8 cellular contexts compared by ENCODE assay signal in genomic region chr5:134845335-134845851, GRCh38. TPM values are rescaled to one million over a fixed set of nuclear protein-coding genes. Genes with fewer than 3 reads are reported as not detected.
A peak's percentile ranks its signal among the peaks of the same experiment; 100 is the strongest.
DNase-seq lines count a peak whose midpoint lies in the region; ATAC-seq and TF ChIP-seq lines count a peak whose summit lies in the region.

No MANE protein-coding gene starts in this region.

- peaks cover 33% of the 10 kb centered on the region for H3K36me3 ChIP-seq in BLaER1
- H3K36me3 ChIP-seq in Karpas-422 (ENCODE audit: insufficient read depth, low read length): peaks cover 15% of the 10 kb centered on the region; the same call in 1 of the 2 replicates

- H3K27ac ChIP-seq in BLaER1 (peak overlapping the region; percentile 99), Karpas-422 (ENCODE audit: low read length) (peak overlapping the region; percentile 69)

- H3K4me1 Mint-ChIP-seq in natural killer cell treated with Interleukin-12 subunit alpha and Interleukin-12 subunit beta and Interleukin-15 and Interleukin-18, amount 100 ng/mL, for 72 hours (ENCODE audit: low read depth in 2 of 2): peaks cover 10 to 17% of the 10 kb centered on the region in 2 donors

- DNase-seq in Karpas-422: no peak
- peak; percentile 66 to 83 for DNase-seq in dermis microvascular lymphatic vessel endothelial cell (ENCODE audit: low read depth in 2 of 2)
- DNase-seq in natural killer cell treated with Interleukin-12 subunit alpha and Interleukin-12 subunit beta and Interleukin-15 and Interleukin-18, amount 100 ng/mL, for 72 hours (ENCODE audit: low spot score): no peak
- DNase-seq in GM10248 (ENCODE audit: extremely low spot score): no peak
- DNase-seq in D341Med (ENCODE audit: low spot score): no peak
- no peak for DNase-seq in posterior vena cava (ENCODE audit: low spot score)

- no peaks in the 10 kb centered on the region for H3K36me3 Mint-ChIP-seq in natural killer cell treated with Interleukin-12 subunit alpha and Interleukin-12 subunit beta and Interleukin-15 and Interleukin-18, amount 100 ng/mL, for 72 hours

- H3K27me3 ChIP-seq in BLaER1 (no peaks in the 10 kb centered on the region), Karpas-422 (ENCODE audit: low read length) (no peaks in the 10 kb centered on the region)

- 0 out of 2 replicates have a peak overlapping the region, but pooled peaks have one; percentile 3 for H2AFZ ChIP-seq in Karpas-422 (ENCODE audit: low read length)

- intact Hi-C loops in posterior vena cava (cut with DNase I): loop anchor here in 1 of 2 donors (10.0 kb wide), 1 partner anchor 1199 kb away; no protein-coding TSS in a partner anchor

- peak overlapping the region; percentile 100 for H3K9ac ChIP-seq in BLaER1
- peak overlapping the region; percentile 97 for H3K9ac ChIP-seq in Karpas-422 (ENCODE audit: low read length)

- peak overlapping the region; percentile 93 for H3K4me3 Mint-ChIP-seq in natural killer cell treated with Interleukin-12 subunit alpha and Interleukin-12 subunit beta and Interleukin-15 and Interleukin-18, amount 100 ng/mL, for 72 hours

- CTCF ChIA-PET in GM10248 (lab: Yijun Ruan, JAX): interaction anchor here (0.7 to 2.2 kb wide), 7 partner anchors 10 to 57 kb away, joined by 3 to 7 read pairs (median 4); no protein-coding TSS in a partner anchor

- H3K9me3 Mint-ChIP-seq in natural killer cell treated with Interleukin-12 subunit alpha and Interleukin-12 subunit beta and Interleukin-15 and Interleukin-18, amount 100 ng/mL, for 72 hours: no peaks in the 10 kb centered on the region

- peak overlapping the region; percentile 90 to 98 for H3K27ac Mint-ChIP-seq in natural killer cell treated with Interleukin-12 subunit alpha and Interleukin-12 subunit beta and Interleukin-15 and Interleukin-18, amount 100 ng/mL, for 72 hours

- no peaks in the 10 kb centered on the region for H3K9me2 ChIP-seq in Karpas-422 (replicated peaks; ENCODE audit: insufficient read depth, low read length)

- H3K79me2 ChIP-seq in Karpas-422 (ENCODE audit: low read length): peaks cover 53% of the 10 kb centered on the region

- TF ChIP-seq CTCF in GM10248 (IDR thresholded peaks at IDR 0.05; ENCODE audit: control extremely low read depth, extremely low read depth, low read depth, missing control alignments): no peak

- POLR2A ChIA-PET in GM10248 (lab: Yijun Ruan, JAX): interaction anchor here (0.7 to 1.1 kb wide), 7 partner anchors 15 to 669 kb away, joined by 3 to 6 read pairs (median 4); partner anchors contain the start of genes DDX46 and TXNDC15

- peak overlapping the region; percentile 98 for H3K4me3 ChIP-seq in BLaER1
- peak overlapping the region; percentile 78 for H3K4me3 ChIP-seq in Karpas-422 (ENCODE audit: low read length)

- no peak for ATAC-seq in natural killer cell treated with Interleukin-12 subunit alpha and Interleukin-12 subunit beta and Interleukin-15 and Interleukin-18, amount 100 ng/mL, for 72 hours
- no peak for ATAC-seq in HG02970 (IDR thresholded peaks at IDR 0.05; ENCODE audit: low FRiP score, unreplicated experiment)

- H3K4me1 ChIP-seq in BLaER1 (peaks cover 26% of the 10 kb centered on the region), Karpas-422 (ENCODE audit: low read length) (peaks cover 22% of the 10 kb centered on the region)

- peaks cover 33% of the 10 kb centered on the region for H4K20me1 ChIP-seq in BLaER1
- no peaks in the 10 kb centered on the region for H4K20me1 ChIP-seq in Karpas-422 (ENCODE audit: insufficient read depth, low read depth, low read length)

- no peaks in the 10 kb centered on the region for H3K27me3 Mint-ChIP-seq in natural killer cell treated with Interleukin-12 subunit alpha and Interleukin-12 subunit beta and Interleukin-15 and Interleukin-18, amount 100 ng/mL, for 72 hours

- H3K9me3 ChIP-seq in BLaER1 (no peaks in the 10 kb centered on the region), Karpas-422 (ENCODE audit: low read length) (no peaks in the 10 kb centered on the region)

- H3K4me2 ChIP-seq in BLaER1 (peak overlapping the region; percentile 72), Karpas-422 (ENCODE audit: low read depth, low read length, poor library complexity, severe bottlenecking) (peak overlapping the region; percentile 84)

RNA-seq across cellular contexts. Expression of gene C5orf24, which starts 0.4 kb away (rescaled TPM):
- total RNA-seq in Karpas-422 (2014; rRNA removed; shearing (Covaris generic); ENCODE audit: low replicate concordance): 23.4 and 43.3 TPM in 2 replicates
- total RNA-seq in dermis microvascular lymphatic vessel endothelial cell: 36.8 and 43.1 TPM in 2 replicates
- 10 to 100 TPM; 33.3 to 34.5 TPM for total RNA-seq in natural killer cell treated with Interleukin-12 subunit alpha and Interleukin-12 subunit beta and Interleukin-15 and Interleukin-18, amount 100 ng/mL, for 72 hours
- total RNA-seq in posterior vena cava: 10 to 100 TPM; 53.1 to 58.7 TPM

RNA-seq across cellular contexts. Expression of gene TXNDC15, which starts 28.8 kb away (rescaled TPM):
- 52.2 and 90.3 TPM in 2 replicates for total RNA-seq in Karpas-422 (2014; rRNA removed; shearing (Covaris generic); ENCODE audit: low replicate concordance)
- total RNA-seq in dermis microvascular lymphatic vessel endothelial cell (61.9 and 114 TPM in 2 replicates), posterior vena cava (100 to 1,000 TPM in 1 of 2 donors, 10 to 100 TPM in 1; 76.7 to 103 TPM)
- 10 to 100 TPM; 69.9 TPM for total RNA-seq in natural killer cell treated with Interleukin-12 subunit alpha and Interleukin-12 subunit beta and Interleukin-15 and Interleukin-18, amount 100 ng/mL, for 72 hours

RNA-seq across cellular contexts. Expression of gene PCBD2, which starts 59.5 kb away (rescaled TPM):
- total RNA-seq in Karpas-422 (2014; rRNA removed; shearing (Covaris generic); ENCODE audit: low replicate concordance): 10.4 and 14.4 TPM in 2 replicates
- total RNA-seq in dermis microvascular lymphatic vessel endothelial cell (4.2 and 4.7 TPM in 2 replicates), posterior vena cava (1 to 10 TPM; 7.4 to 8.8 TPM)
- 10 to 100 TPM; 10.5 to 15.7 TPM for total RNA-seq in natural killer cell treated with Interleukin-12 subunit alpha and Interleukin-12 subunit beta and Interleukin-15 and Interleukin-18, amount 100 ng/mL, for 72 hours

Comparison
In these comparisons a context has a peak if more than half of its experiments do, and no peak if none do; other contexts are left out.
1. DNase-seq: peak in dermis microvascular lymphatic vessel endothelial cell (2 of 2); none in Karpas-422 (single experiment), natural killer cell treated with Interleukin-12 subunit alpha and Interleukin-12 subunit beta and Interleukin-15 and Interleukin-18, amount 100 ng/mL, for 72 hours (single experiment), GM10248 (single experiment), D341Med (single experiment) and posterior vena cava (single experiment).